In genomic region chr4:102321260-102321991, GRCh38 we compare ENCODE assay signal across 12 cellular contexts. TPM values are rescaled to one million over a fixed set of nuclear protein-coding genes. Genes with fewer than 3 reads are reported as not detected.
DNase-seq lines count a peak whose midpoint lies in the region; ATAC-seq lines count a peak whose summit lies in the region.
"Had no signal": no experiment of that assay in that cellular context is flagged by ENCODE, and none has a peak within 500 bp of the region (broad histone marks: within the 10 kb centered on the region; RNA-seq: fewer than 3 reads in every experiment).

No MANE protein-coding gene starts in this region.

- no peak overlapping the region for H3K4me3 ChIP-seq in HAP-1

- peaks cover 23% of the 10 kb centered on the region for H3K4me1 ChIP-seq in HAP-1

- intact Hi-C loops in Right ventricle myocardium superior (cut with DNase I): no loop called here

- in situ Hi-C loops in HAP-1 (cut with MboI; ENCODE audit: low sequenced_read_pairs): no loop called here

- H3K36me3 ChIP-seq in HAP-1 (replicated peaks): no peaks in the 10 kb centered on the region

- no peaks in the 10 kb centered on the region for H3K9me3 ChIP-seq in HAP-1

- no peaks in the 10 kb centered on the region for H3K27me3 ChIP-seq in HAP-1 (ENCODE audit: low read depth)

- ATAC-seq in GM18861 (IDR thresholded peaks at IDR 0.05; ENCODE audit: unreplicated experiment): peak; percentile 96
- peak; percentile 95 for ATAC-seq in GM21619 (IDR thresholded peaks at IDR 0.05; ENCODE audit: unreplicated experiment)
- peak; percentile 73 for ATAC-seq in HG03280 (IDR thresholded peaks at IDR 0.05; ENCODE audit: unreplicated experiment)
- ATAC-seq in HG02840 (IDR thresholded peaks at IDR 0.05; ENCODE audit: low FRiP score, unreplicated experiment): no peak
- no peak for ATAC-seq in Right ventricle myocardium superior (ENCODE audit: poor library complexity)
- ATAC-seq: left ventricle myocardium superior, right cardiac atrium had no signal

- peak; percentile 63 for DNase-seq in islet precursor cell
- no peak for DNase-seq in HAP-1 (ENCODE audit: low spot score in 2 of 2)
- DNase-seq in NOMO-1 treated with dmso at 0.1 percent for 144 hours (lab: John Stamatoyannopoulos, UW; ENCODE audit: unreplicated experiment): no peak
- no peak for DNase-seq in Right ventricle myocardium superior
- DNase-seq: amygdala, GF-D8, left ventricle myocardium superior, right cardiac atrium had no signal

RNA-seq across cellular contexts. Expression of gene SLC39A8, which starts 23.9 kb away (rescaled TPM):
- 1.6 TPM for total RNA-seq in Right ventricle myocardium superior

Comparison
In these comparisons a context has a peak if more than half of its experiments do, and no peak if none do; other contexts are left out.
1. ATAC-seq: peak in GM18861 (single experiment), GM21619 (single experiment) and HG03280 (single experiment); none in HG02840 (single experiment) and Right ventricle myocardium superior (single experiment).